ENCODE assay signal across 8 cellular contexts in genomic region chrX:22192419-22193086, GRCh38.
DNase-seq lines count a peak whose midpoint lies in the region; ATAC-seq and TF ChIP-seq lines count a peak whose summit lies in the region.

No MANE protein-coding gene starts in this region.

- H4K20me1 ChIP-seq in osteoblast (ENCODE audit: insufficient read depth, low read length) = no peaks in the 10 kb centered on the region

- H2AFZ ChIP-seq in osteoblast (ENCODE audit: low read length) = peak overlapping the region; percentile 71

- H3K4me1 ChIP-seq in gastroesophageal sphincter = no peaks in the 10 kb centered on the region
- no peaks in the 10 kb centered on the region for H3K4me1 ChIP-seq in osteoblast (ENCODE audit: insufficient read depth, low read length)
- H3K4me1 ChIP-seq in transverse colon = no peaks in the 10 kb centered on the region

- H3K9me3 ChIP-seq in gastroesophageal sphincter = no peaks in the 10 kb centered on the region
- H3K9me3 ChIP-seq in osteoblast (ENCODE audit: low read depth, low read length) = no peaks in the 10 kb centered on the region
- H3K9me3 ChIP-seq in transverse colon = no peaks in the 10 kb centered on the region

- CTCF ChIA-PET in RWPE1 (lab: Yijun Ruan, JAX) = interaction anchor here (0.6 to 1.0 kb wide), 2 partner anchors 57 to 801 kb away, joined by 3 to 5 read pairs; no protein-coding TSS in a partner anchor

- POLR2A ChIA-PET in RWPE1 (lab: Yijun Ruan, JAX; ENCODE audit: low non-redundant PET) = no interaction called here

- no peak overlapping the region for H3K4me3 ChIP-seq in HL-60 (replicated peaks; ENCODE audit: insufficient read depth, low read length)
- no peak overlapping the region for H3K4me3 ChIP-seq in gastroesophageal sphincter
- H3K4me3 ChIP-seq in osteoblast (ENCODE audit: insufficient read depth, low read length) = peak overlapping the region; percentile 36
- H3K4me3 ChIP-seq in transverse colon = no peak overlapping the region

- 23 to 28% methylated on average over 8 of the region's 14 CpGs for WGBS in gastroesophageal sphincter (ENCODE audit: low coverage in 1 of 2), 2 donors
- 18 to 39% methylated on average over 3 to 14 of the region's 14 CpGs for whole genome bisulfite sequencing in transverse colon (ENCODE audit: low coverage in 1 of 2), 2 donors

- TF ChIP-seq EP300 in gastroesophageal sphincter (IDR thresholded peaks at IDR 0.05) (no peak), transverse colon (IDR thresholded peaks at IDR 0.05; ENCODE audit: low read depth) (no peak)

- DNase-seq in DMS153 (lab: John Stamatoyannopoulos, UW) (peak; percentile 9), HL-60 (ENCODE audit: low read depth in 1 of 2, low spot score in 1 of 2) (peak; percentile 5 to 50), RWPE1 (ENCODE audit: low spot score) (peak; percentile 31), osteoblast (ENCODE audit: insufficient read length, low spot score, missing footprints) (peak; percentile 66), transverse colon (peak; percentile 64)
- DNase-seq in activated effector memory CD4-positive, alpha-beta T cell treated with Interleukin-2 at 50 U/mL for 16 hours = peak; percentile 5

- TF ChIP-seq POLR2A in gastroesophageal sphincter (IDR thresholded peaks at IDR 0.05) (no peak), transverse colon (IDR thresholded peaks at IDR 0.05) (no peak)

- H3K27me3 ChIP-seq in HL-60 (ENCODE audit: insufficient read depth, poor library complexity, severe bottlenecking) (no peaks in the 10 kb centered on the region), gastroesophageal sphincter (no peaks in the 10 kb centered on the region), osteoblast (ENCODE audit: insufficient read depth, low read length) (no peaks in the 10 kb centered on the region), transverse colon (no peaks in the 10 kb centered on the region)

- peak overlapping the region; percentile 55 for H3K4me2 ChIP-seq in osteoblast (ENCODE audit: insufficient read depth, low read length)

- intact Hi-C loops in transverse colon (cut with DNase I; ENCODE audit: low total_unique reads) = no loop called here

- H3K36me3 ChIP-seq in gastroesophageal sphincter (no peaks in the 10 kb centered on the region), osteoblast (ENCODE audit: insufficient read depth, low read length) (no peaks in the 10 kb centered on the region), transverse colon (no peaks in the 10 kb centered on the region)

- TF ChIP-seq CTCF in HL-60 (IDR thresholded peaks at IDR 0.05; ENCODE audit: insufficient read depth, low read length) (peak; percentile 30), RWPE1 (conservative IDR thresholded peaks at IDR 0.05; ENCODE audit: low read depth) (peak; percentile 70), gastroesophageal sphincter (IDR thresholded peaks at IDR 0.05) (peak; percentile 31 to 86 (median 62)), osteoblast (IDR thresholded peaks at IDR 0.05; ENCODE audit: extremely low read depth, low read depth, low read length) (peak; percentile 72), transverse colon (IDR thresholded peaks at IDR 0.05) (peak; percentile 55 to 81 (median 60))

- H3K27ac ChIP-seq in HL-60 (replicated peaks) = no peak overlapping the region
- no peak overlapping the region for H3K27ac ChIP-seq in RWPE1
- no peak overlapping the region for H3K27ac ChIP-seq in gastroesophageal sphincter
- no peak overlapping the region for H3K27ac ChIP-seq in osteoblast (ENCODE audit: low read depth, low read length)
- no peak overlapping the region for H3K27ac ChIP-seq in transverse colon

- in situ Hi-C loops in transverse colon (cut with MboI; ENCODE audit: low pct_ligation_motif_present in 1 of 4, low pct_unique_long_range_greater_than_20kb in 1 of 4, low sequenced_read_pairs in 3 of 4) = no loop called here

- H3K79me2 ChIP-seq in osteoblast (ENCODE audit: insufficient read depth, low read length) = no peaks in the 10 kb centered on the region

- ATAC-seq in GM21381 (IDR thresholded peaks at IDR 0.05; ENCODE audit: unreplicated experiment) (peak; percentile 90), gastroesophageal sphincter (peak; percentile 46)

Comparison
In these comparisons a context has a peak if more than half of its experiments do, and no peak if none do; other contexts are left out.
1. DNase-seq: peak in every context shown above with its lines; median percentile 66 in osteoblast; 64 in transverse colon; 31 in RWPE1; 28 in HL-60; 9 in DMS153; 5 in activated effector memory CD4-positive, alpha-beta T cell treated with Interleukin-2 at 50 U/mL for 16 hours.